Comparison of ENCODE assay signal across 2 cellular contexts in genomic region chr1:222618001-222618879, GRCh38.
TF ChIP-seq lines count a peak whose summit lies in the region.

A gene with protein sequence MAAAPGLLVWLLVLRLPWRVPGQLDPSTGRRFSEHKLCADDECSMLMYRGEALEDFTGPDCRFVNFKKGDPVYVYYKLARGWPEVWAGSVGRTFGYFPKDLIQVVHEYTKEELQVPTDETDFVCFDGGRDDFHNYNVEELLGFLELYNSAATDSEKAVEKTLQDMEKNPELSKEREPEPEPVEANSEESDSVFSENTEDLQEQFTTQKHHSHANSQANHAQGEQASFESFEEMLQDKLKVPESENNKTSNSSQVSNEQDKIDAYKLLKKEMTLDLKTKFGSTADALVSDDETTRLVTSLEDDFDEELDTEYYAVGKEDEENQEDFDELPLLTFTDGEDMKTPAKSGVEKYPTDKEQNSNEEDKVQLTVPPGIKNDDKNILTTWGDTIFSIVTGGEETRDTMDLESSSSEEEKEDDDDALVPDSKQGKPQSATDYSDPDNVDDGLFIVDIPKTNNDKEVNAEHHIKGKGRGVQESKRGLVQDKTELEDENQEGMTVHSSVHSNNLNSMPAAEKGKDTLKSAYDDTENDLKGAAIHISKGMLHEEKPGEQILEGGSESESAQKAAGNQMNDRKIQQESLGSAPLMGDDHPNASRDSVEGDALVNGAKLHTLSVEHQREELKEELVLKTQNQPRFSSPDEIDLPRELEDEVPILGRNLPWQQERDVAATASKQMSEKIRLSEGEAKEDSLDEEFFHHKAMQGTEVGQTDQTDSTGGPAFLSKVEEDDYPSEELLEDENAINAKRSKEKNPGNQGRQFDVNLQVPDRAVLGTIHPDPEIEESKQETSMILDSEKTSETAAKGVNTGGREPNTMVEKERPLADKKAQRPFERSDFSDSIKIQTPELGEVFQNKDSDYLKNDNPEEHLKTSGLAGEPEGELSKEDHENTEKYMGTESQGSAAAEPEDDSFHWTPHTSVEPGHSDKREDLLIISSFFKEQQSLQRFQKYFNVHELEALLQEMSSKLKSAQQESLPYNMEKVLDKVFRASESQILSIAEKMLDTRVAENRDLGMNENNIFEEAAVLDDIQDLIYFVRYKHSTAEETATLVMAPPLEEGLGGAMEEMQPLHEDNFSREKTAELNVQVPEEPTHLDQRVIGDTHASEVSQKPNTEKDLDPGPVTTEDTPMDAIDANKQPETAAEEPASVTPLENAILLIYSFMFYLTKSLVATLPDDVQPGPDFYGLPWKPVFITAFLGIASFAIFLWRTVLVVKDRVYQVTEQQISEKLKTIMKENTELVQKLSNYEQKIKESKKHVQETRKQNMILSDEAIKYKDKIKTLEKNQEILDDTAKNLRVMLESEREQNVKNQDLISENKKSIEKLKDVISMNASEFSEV (N-terminal part only) (plus strand): TSS chr1:222618097. CDS start chr1:222618111, 14 bp downstream.

TF ChIP-seq in HEK293, 187 proteins besides CTCF, POLR2A, EP300 and RAD21 (continued from another document):
- TF ChIP-seq PATZ1 (tag by site-specific recombination; IDR thresholded peaks at IDR 0.05) (0 out of 2 replicates have a peak, but pooled peaks have one; percentile 24), ZNF76 (tag by site-specific recombination; IDR thresholded peaks at IDR 0.05; ENCODE audit: borderline replicate concordance, low read depth) (no peak), WT1 (tag by site-specific recombination; IDR thresholded peaks at IDR 0.05) (no peak), ZFHX2 (tag by site-specific recombination; conservative IDR thresholded peaks at IDR 0.05) (0 out of 2 replicates have a peak, but pooled peaks have one; percentile 24), ZNF335 (tag by site-specific recombination; conservative IDR thresholded peaks at IDR 0.05) (peak; percentile 80)

TF ChIP-seq in K562, 482 proteins besides CTCF, POLR2A, EP300 and RAD21 (continued from another document and continues in another):
- TF ChIP-seq BHLHE40 (IDR thresholded peaks at IDR 0.05; ENCODE audit: low read length) (peak; percentile 17; the same call in 1 of the 2 replicates), CSDE1 (IDR thresholded peaks at IDR 0.05) (no peak), USF2 (CRISPR knock-in tag; IDR thresholded peaks at IDR 0.05) (no peak), EZH2 (IDR thresholded peaks at IDR 0.05; ENCODE audit: borderline replicate concordance, low read depth, low read length) (no peak), MTA2 (IDR thresholded peaks at IDR 0.05; ENCODE audit: low read depth) (no peak), NUFIP1 (IDR thresholded peaks at IDR 0.05; ENCODE audit: partially characterized antibody) (no peak), ZNF133 (CRISPR knock-in tag; IDR thresholded peaks at IDR 0.05) (no peak), SETDB1 (IDR thresholded peaks at IDR 0.05; ENCODE audit: low read length) (no peak), MYC (IDR thresholded peaks at IDR 0.05; ENCODE audit: low read depth, low read length) (peak; percentile 72), MYC (CRISPR knock-in tag; IDR thresholded peaks at IDR 0.05; ENCODE audit: borderline replicate concordance, low read depth) (no peak), LEF1 (IDR thresholded peaks at IDR 0.05) (no peak), CTBP1 (IDR thresholded peaks at IDR 0.05; ENCODE audit: borderline replicate concordance) (no peak), SMARCB1 (IDR thresholded peaks at IDR 0.05; ENCODE audit: insufficient read length, low read depth) (no peak), ZNF282 (CRISPR knock-in tag; IDR thresholded peaks at IDR 0.05) (no peak), KHSRP (IDR thresholded peaks at IDR 0.05) (no peak), GABPB1 (CRISPR knock-in tag; IDR thresholded peaks at IDR 0.05) (no peak), FOXJ2 (tag; IDR thresholded peaks at IDR 0.05) (no peak), MCM5 (IDR thresholded peaks at IDR 0.05; ENCODE audit: low read depth) (no peak), ZC3H11A (IDR thresholded peaks at IDR 0.05; ENCODE audit: low read depth, low read length) (no peak), CHCHD3 (CRISPR knock-in tag; IDR thresholded peaks at IDR 0.05) (no peak), NFATC3 (IDR thresholded peaks at IDR 0.05) (no peak), SIN3B (IDR thresholded peaks at IDR 0.05; ENCODE audit: low read depth) (peak; percentile 74), ZNF584 (CRISPR knock-in tag; IDR thresholded peaks at IDR 0.05; ENCODE audit: low read depth) (no peak), ZNF197 (CRISPR knock-in tag; IDR thresholded peaks at IDR 0.05; ENCODE audit: low read depth) (no peak), TAF1 (IDR thresholded peaks at IDR 0.05; ENCODE audit: control insufficient read depth, extremely low read depth, insufficient read depth, low read length, severe bottlenecking) (peak; percentile 99), PRDM10 (IDR thresholded peaks at IDR 0.05; ENCODE audit: partially characterized antibody) (no peak), ZNF77 (CRISPR knock-in tag; IDR thresholded peaks at IDR 0.05) (no peak), NELFE (IDR thresholded peaks at IDR 0.05; ENCODE audit: insufficient read depth, insufficient read length) (no peak), CCNT2 (IDR thresholded peaks at IDR 0.05; ENCODE audit: borderline replicate concordance, extremely low read depth, insufficient read length, low read depth, low read length) (peak; percentile 24), ZBTB17 (CRISPR knock-in tag; IDR thresholded peaks at IDR 0.05) (peak; percentile 36; the same call in 1 of the 2 replicates), TAF9B (IDR thresholded peaks at IDR 0.05; ENCODE audit: partially characterized antibody) (peak; percentile 88), FUS (optimal IDR thresholded peaks at IDR 0.05; ENCODE audit: low read depth, low read length) (peak; percentile 43), BRD9 (IDR thresholded peaks at IDR 0.05; ENCODE audit: low read depth, partially characterized antibody) (no peak), EWSR1 (IDR thresholded peaks at IDR 0.05; ENCODE audit: borderline replicate concordance, low read depth, partially characterized antibody) (no peak)
- TF ChIP-seq, protein P1, sequence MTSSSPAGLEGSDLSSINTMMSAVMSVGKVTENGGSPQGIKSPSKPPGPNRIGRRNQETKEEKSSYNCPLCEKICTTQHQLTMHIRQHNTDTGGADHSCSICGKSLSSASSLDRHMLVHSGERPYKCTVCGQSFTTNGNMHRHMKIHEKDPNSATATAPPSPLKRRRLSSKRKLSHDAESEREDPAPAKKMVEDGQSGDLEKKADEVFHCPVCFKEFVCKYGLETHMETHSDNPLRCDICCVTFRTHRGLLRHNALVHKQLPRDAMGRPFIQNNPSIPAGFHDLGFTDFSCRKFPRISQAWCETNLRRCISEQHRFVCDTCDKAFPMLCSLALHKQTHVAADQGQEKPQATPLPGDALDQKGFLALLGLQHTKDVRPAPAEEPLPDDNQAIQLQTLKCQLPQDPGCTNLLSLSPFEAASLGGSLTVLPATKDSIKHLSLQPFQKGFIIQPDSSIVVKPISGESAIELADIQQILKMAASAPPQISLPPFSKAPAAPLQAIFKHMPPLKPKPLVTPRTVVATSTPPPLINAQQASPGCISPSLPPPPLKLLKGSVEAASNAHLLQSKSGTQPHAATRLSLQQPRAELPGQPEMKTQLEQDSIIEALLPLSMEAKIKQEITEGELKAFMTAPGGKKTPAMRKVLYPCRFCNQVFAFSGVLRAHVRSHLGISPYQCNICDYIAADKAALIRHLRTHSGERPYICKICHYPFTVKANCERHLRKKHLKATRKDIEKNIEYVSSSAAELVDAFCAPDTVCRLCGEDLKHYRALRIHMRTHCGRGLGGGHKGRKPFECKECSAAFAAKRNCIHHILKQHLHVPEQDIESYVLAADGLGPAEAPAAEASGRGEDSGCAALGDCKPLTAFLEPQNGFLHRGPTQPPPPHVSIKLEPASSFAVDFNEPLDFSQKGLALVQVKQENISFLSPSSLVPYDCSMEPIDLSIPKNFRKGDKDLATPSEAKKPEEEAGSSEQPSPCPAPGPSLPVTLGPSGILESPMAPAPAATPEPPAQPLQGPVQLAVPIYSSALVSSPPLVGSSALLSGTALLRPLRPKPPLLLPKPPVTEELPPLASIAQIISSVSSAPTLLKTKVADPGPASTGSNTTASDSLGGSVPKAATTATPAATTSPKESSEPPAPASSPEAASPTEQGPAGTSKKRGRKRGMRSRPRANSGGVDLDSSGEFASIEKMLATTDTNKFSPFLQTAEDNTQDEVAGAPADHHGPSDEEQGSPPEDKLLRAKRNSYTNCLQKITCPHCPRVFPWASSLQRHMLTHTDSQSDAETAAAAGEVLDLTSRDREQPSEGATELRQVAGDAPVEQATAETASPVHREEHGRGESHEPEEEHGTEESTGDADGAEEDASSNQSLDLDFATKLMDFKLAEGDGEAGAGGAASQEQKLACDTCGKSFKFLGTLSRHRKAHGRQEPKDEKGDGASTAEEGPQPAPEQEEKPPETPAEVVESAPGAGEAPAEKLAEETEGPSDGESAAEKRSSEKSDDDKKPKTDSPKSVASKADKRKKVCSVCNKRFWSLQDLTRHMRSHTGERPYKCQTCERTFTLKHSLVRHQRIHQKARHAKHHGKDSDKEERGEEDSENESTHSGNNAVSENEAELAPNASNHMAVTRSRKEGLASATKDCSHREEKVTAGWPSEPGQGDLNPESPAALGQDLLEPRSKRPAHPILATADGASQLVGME (CRISPR knock-in tag; IDR thresholded peaks at IDR 0.05): no peak
- TF ChIP-seq, protein P2, sequence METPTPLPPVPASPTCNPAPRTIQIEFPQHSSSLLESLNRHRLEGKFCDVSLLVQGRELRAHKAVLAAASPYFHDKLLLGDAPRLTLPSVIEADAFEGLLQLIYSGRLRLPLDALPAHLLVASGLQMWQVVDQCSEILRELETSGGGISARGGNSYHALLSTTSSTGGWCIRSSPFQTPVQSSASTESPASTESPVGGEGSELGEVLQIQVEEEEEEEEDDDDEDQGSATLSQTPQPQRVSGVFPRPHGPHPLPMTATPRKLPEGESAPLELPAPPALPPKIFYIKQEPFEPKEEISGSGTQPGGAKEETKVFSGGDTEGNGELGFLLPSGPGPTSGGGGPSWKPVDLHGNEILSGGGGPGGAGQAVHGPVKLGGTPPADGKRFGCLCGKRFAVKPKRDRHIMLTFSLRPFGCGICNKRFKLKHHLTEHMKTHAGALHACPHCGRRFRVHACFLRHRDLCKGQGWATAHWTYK (CRISPR knock-in tag; IDR thresholded peaks at IDR 0.05): peak; percentile 79
- TF ChIP-seq, protein P3, sequence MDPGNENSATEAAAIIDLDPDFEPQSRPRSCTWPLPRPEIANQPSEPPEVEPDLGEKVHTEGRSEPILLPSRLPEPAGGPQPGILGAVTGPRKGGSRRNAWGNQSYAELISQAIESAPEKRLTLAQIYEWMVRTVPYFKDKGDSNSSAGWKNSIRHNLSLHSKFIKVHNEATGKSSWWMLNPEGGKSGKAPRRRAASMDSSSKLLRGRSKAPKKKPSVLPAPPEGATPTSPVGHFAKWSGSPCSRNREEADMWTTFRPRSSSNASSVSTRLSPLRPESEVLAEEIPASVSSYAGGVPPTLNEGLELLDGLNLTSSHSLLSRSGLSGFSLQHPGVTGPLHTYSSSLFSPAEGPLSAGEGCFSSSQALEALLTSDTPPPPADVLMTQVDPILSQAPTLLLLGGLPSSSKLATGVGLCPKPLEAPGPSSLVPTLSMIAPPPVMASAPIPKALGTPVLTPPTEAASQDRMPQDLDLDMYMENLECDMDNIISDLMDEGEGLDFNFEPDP (CRISPR knock-in tag; IDR thresholded peaks at IDR 0.05): peak; percentile 80; the same call in 1 of the 2 replicates
- TF ChIP-seq, protein P4, sequence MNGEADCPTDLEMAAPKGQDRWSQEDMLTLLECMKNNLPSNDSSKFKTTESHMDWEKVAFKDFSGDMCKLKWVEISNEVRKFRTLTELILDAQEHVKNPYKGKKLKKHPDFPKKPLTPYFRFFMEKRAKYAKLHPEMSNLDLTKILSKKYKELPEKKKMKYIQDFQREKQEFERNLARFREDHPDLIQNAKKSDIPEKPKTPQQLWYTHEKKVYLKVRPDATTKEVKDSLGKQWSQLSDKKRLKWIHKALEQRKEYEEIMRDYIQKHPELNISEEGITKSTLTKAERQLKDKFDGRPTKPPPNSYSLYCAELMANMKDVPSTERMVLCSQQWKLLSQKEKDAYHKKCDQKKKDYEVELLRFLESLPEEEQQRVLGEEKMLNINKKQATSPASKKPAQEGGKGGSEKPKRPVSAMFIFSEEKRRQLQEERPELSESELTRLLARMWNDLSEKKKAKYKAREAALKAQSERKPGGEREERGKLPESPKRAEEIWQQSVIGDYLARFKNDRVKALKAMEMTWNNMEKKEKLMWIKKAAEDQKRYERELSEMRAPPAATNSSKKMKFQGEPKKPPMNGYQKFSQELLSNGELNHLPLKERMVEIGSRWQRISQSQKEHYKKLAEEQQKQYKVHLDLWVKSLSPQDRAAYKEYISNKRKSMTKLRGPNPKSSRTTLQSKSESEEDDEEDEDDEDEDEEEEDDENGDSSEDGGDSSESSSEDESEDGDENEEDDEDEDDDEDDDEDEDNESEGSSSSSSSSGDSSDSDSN (IDR thresholded peaks at IDR 0.05; ENCODE audit: borderline replicate concordance in 1 of 2, low read depth in 2 of 2, low read length in 2 of 2): 0 out of 4 replicates have a peak, but pooled peaks of 1 of the 2 experiments have one; percentile 56
